ENCODE assay signal across 12 cellular contexts in the genomic region with DNA sequence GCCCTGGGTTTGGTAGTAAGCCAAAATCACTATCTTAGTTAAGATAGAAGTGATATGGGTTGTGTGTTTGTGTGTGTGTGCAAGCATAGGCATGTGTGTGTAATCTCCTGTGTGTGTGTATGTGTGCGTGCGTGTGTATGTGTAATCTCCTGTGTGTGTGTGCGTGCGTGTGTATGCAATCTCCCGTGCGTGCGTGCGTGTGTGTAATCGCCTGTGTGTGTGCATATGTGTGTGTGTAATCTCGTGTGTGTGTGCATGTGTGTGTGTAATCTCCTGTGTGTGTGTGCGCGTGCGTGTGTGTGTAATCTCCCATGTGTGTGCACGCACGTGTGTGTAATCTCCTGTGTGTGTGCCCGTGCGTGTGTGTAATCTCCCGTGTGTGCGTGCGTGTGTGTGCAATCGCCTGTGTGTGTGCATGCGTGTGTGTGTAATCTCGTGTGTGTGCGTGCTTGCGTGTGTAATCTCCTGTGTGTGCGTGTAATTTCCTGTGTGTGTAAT.
DNase-seq lines count a peak whose midpoint lies in the region; ATAC-seq and TF ChIP-seq lines count a peak whose summit lies in the region.
"Had no signal": no experiment of that assay in that cellular context is flagged by ENCODE, and none has a peak within 500 bp of the region (broad histone marks: within the 10 kb centered on the region; RNA-seq: fewer than 3 reads in every experiment).

No MANE protein-coding gene starts in this region.

- H3K9ac ChIP-seq in BLaER1 (no peak overlapping the region), endodermal cell (ENCODE audit: extremely low read depth, low read length, poor library complexity, severe bottlenecking) (no peak overlapping the region), neuronal stem cell (ENCODE audit: low read depth, low read length, poor library complexity) (peak overlapping the region; percentile 82)

- no peaks in the 10 kb centered on the region for H4K20me1 ChIP-seq in BLaER1

- no peaks in the 10 kb centered on the region for H3K9me3 ChIP-seq in BLaER1
- no peaks in the 10 kb centered on the region for H3K9me3 ChIP-seq in HEK293 (ENCODE audit: control insufficient read depth, insufficient read depth, low read depth, low read length)
- H3K9me3 ChIP-seq in endodermal cell (ENCODE audit: control insufficient read depth, low read length): no peaks in the 10 kb centered on the region
- peaks cover 0 to 8% of the 10 kb centered on the region in 2 donors for H3K9me3 ChIP-seq in neuronal stem cell (replicated peaks in 1 of 2; ENCODE audit: control insufficient read depth in 2 of 2, insufficient read depth in 1 of 2, low read depth in 1 of 2, low read length in 2 of 2)
- no peaks in the 10 kb centered on the region; the same call in 1 of the 2 replicates for H3K9me3 ChIP-seq in BE2C

- no peak overlapping the region for H3K4me3 Mint-ChIP-seq in endodermal cell
- H3K4me3 Mint-ChIP-seq in activated T-helper 17 cell treated with anti-CD3 and anti-CD28 coated beads, Interleukin-2, amount 50 U/mL, for 72 hours: no peak overlapping the region
- H3K4me3 Mint-ChIP-seq: CD4-positive, alpha-beta memory T cell had no signal

- H3K36me3 ChIP-seq in BLaER1 (no peaks in the 10 kb centered on the region), HEK293 (ENCODE audit: control insufficient read depth in 2 of 2, insufficient read depth in 1 of 2, low read length in 2 of 2) (no peaks in the 10 kb centered on the region), endodermal cell (ENCODE audit: control insufficient read depth, insufficient read depth, low read length) (no peaks in the 10 kb centered on the region), neuronal stem cell (replicated peaks in 1 of 2; ENCODE audit: control insufficient read depth in 2 of 2, insufficient read depth in 2 of 2, low read length in 2 of 2) (no peaks in the 10 kb centered on the region), BE2C (no peaks in the 10 kb centered on the region)

- DNase-seq in endodermal cell: no peak
- DNase-seq in neuronal stem cell (ENCODE audit: low spot score): no peak
- no peak for DNase-seq in BE2C
- DNase-seq: 8988T; CD4-positive, alpha-beta memory T cell; DMS79 had no signal

- no peaks in the 10 kb centered on the region for H3K36me3 Mint-ChIP-seq in endodermal cell (ENCODE audit: low read depth)
- H3K36me3 Mint-ChIP-seq in activated T-helper 17 cell treated with anti-CD3 and anti-CD28 coated beads, Interleukin-2, amount 50 U/mL, for 72 hours (ENCODE audit: low read depth): no peaks in the 10 kb centered on the region
- H3K36me3 Mint-ChIP-seq: CD4-positive, alpha-beta memory T cell had no signal

- H3K4me3 ChIP-seq in BLaER1 (no peak overlapping the region), HEK293 (ENCODE audit: low read depth, low read length) (no peak overlapping the region), endodermal cell (ENCODE audit: low read length) (no peak overlapping the region), neuronal stem cell (ENCODE audit: low read length in 2 of 2) (peak overlapping the region in 1 of 2 donors; percentile 11), BE2C (ENCODE audit: low read depth, low read length) (no peak overlapping the region)

- H3K18ac ChIP-seq in neuronal stem cell (ENCODE audit: low read length): no peak overlapping the region

- TF ChIP-seq CTCF in HEK293 (tag by site-specific recombination; IDR thresholded peaks at IDR 0.05) (no peak), endodermal cell (conservative IDR thresholded peaks at IDR 0.05) (no peak), BE2C (IDR thresholded peaks at IDR 0.05; ENCODE audit: low read depth, low read length) (no peak)

- H3K27ac Mint-ChIP-seq in endodermal cell: peak overlapping the region; percentile 10
- no peak overlapping the region for H3K27ac Mint-ChIP-seq in activated T-helper 17 cell treated with anti-CD3 and anti-CD28 coated beads, Interleukin-2, amount 50 U/mL, for 72 hours

- H3K4me2 ChIP-seq in BLaER1: peak overlapping the region; percentile 78
- no peak overlapping the region for H3K4me2 ChIP-seq in neuronal stem cell (ENCODE audit: insufficient read depth, low read length, poor library complexity, severe bottlenecking)

- H3K4me1 ChIP-seq in BLaER1 (peaks cover 76% of the 10 kb centered on the region), HEK293 (ENCODE audit: control insufficient read depth, insufficient read depth, low read length) (no peaks in the 10 kb centered on the region), endodermal cell (ENCODE audit: control insufficient read depth, insufficient read depth, low read length) (peaks cover 20% of the 10 kb centered on the region), neuronal stem cell (ENCODE audit: control insufficient read depth in 2 of 2, insufficient read depth in 1 of 2, low read depth in 1 of 2, low read length in 2 of 2) (peaks cover 0 to 9% of the 10 kb centered on the region in 2 donors), BE2C (no peaks in the 10 kb centered on the region)

- H4K8ac ChIP-seq in neuronal stem cell (ENCODE audit: low read depth, low read length): no peak overlapping the region

- H3K23ac ChIP-seq in neuronal stem cell (ENCODE audit: low read depth, low read length, poor library complexity): peak overlapping the region; percentile 46

- no peak for ATAC-seq in activated T-helper 17 cell treated with anti-CD3 and anti-CD28 coated beads, Interleukin-2, amount 50 U/mL, for 72 hours (replicated peaks)
- no peak for ATAC-seq in HG03354 (IDR thresholded peaks at IDR 0.05; ENCODE audit: poor library complexity, severe bottlenecking, unreplicated experiment)
- ATAC-seq: HCT116 had no signal

- no peak overlapping the region for H2BK120ac ChIP-seq in neuronal stem cell (ENCODE audit: low read depth, low read length)

- no peak overlapping the region for H2BK5ac ChIP-seq in neuronal stem cell (ENCODE audit: low read length)

- H3K27me3 Mint-ChIP-seq in endodermal cell (ENCODE audit: insufficient read depth): peaks cover 4% of the 10 kb centered on the region
- peaks cover 21% of the 10 kb centered on the region for H3K27me3 Mint-ChIP-seq in activated T-helper 17 cell treated with anti-CD3 and anti-CD28 coated beads, Interleukin-2, amount 50 U/mL, for 72 hours

- POLR2A ChIA-PET in HEK293 (lab: Yijun Ruan, JAX): no interaction called here

- no peaks in the 10 kb centered on the region for H3K79me1 ChIP-seq in neuronal stem cell (ENCODE audit: low read depth, low read length)

- peak overlapping the region; percentile 43 for H3K14ac ChIP-seq in neuronal stem cell (ENCODE audit: low read length)

- H3K27ac ChIP-seq in BLaER1 (peak overlapping the region; percentile 81; the same call in 1 of the 2 replicates), HEK293 (ENCODE audit: extremely low read depth, low read depth, low read length) (no peak overlapping the region), endodermal cell (ENCODE audit: low read depth, low read length) (no peak overlapping the region), neuronal stem cell (replicated peaks; ENCODE audit: low read length) (no peak overlapping the region)
- H3K27ac ChIP-seq: C4-2B had no signal

- peaks cover 50% of the 10 kb centered on the region for H3K4me1 Mint-ChIP-seq in endodermal cell
- no peaks in the 10 kb centered on the region for H3K4me1 Mint-ChIP-seq in activated T-helper 17 cell treated with anti-CD3 and anti-CD28 coated beads, Interleukin-2, amount 50 U/mL, for 72 hours
- H3K4me1 Mint-ChIP-seq: CD4-positive, alpha-beta memory T cell had no signal

- H3K9me3 Mint-ChIP-seq in endodermal cell: peaks cover 2% of the 10 kb centered on the region
- H3K9me3 Mint-ChIP-seq in activated T-helper 17 cell treated with anti-CD3 and anti-CD28 coated beads, Interleukin-2, amount 50 U/mL, for 72 hours: peaks cover 10% of the 10 kb centered on the region

- peak overlapping the region; percentile 17 for H2BK12ac ChIP-seq in neuronal stem cell (ENCODE audit: low read length)

- peak overlapping the region; percentile 67 for H4K91ac ChIP-seq in neuronal stem cell (ENCODE audit: low read depth, low read length, poor library complexity)

- 90 to 91% methylated on average over 17 to 26 of the region's 26 CpGs for WGBS in endodermal cell (ENCODE audit: insufficient coverage in 1 of 2, insufficient read length in 1 of 2), 2 experiments
- no CpG with 5 or more reads among the region's 26 CpGs for WGBS in neuronal stem cell (ENCODE audit: extremely low coverage in 2 of 2, insufficient read length in 2 of 2, insufficient replicate concordance in 1 of 2), 2 donors

- H3K27me3 ChIP-seq in BLaER1 (peaks cover 18% of the 10 kb centered on the region), endodermal cell (ENCODE audit: control insufficient read depth, insufficient read depth, low read length, poor library complexity, severe bottlenecking) (no peaks in the 10 kb centered on the region), neuronal stem cell (ENCODE audit: control insufficient read depth in 3 of 3, insufficient read depth in 3 of 3, low read depth in 1 of 3, low read length in 3 of 3) (no peaks in the 10 kb centered on the region), BE2C (peaks cover 6% of the 10 kb centered on the region)

- H3K4ac ChIP-seq in neuronal stem cell (ENCODE audit: low read length): peak overlapping the region; percentile 71

- CTCF ChIA-PET in HEK293 (lab: Yijun Ruan, JAX): no interaction called here

- H2AK5ac ChIP-seq in neuronal stem cell (ENCODE audit: low read depth, low read length): no peak overlapping the region

- H2AFZ ChIP-seq in neuronal stem cell (ENCODE audit: low read length): no peak overlapping the region

- no peak overlapping the region for H2BK15ac ChIP-seq in neuronal stem cell (ENCODE audit: low read length)

TF ChIP-seq in HEK293, 187 proteins besides CTCF, POLR2A, EP300 and RAD21 (continues in another document):
- TF ChIP-seq, protein P1, sequence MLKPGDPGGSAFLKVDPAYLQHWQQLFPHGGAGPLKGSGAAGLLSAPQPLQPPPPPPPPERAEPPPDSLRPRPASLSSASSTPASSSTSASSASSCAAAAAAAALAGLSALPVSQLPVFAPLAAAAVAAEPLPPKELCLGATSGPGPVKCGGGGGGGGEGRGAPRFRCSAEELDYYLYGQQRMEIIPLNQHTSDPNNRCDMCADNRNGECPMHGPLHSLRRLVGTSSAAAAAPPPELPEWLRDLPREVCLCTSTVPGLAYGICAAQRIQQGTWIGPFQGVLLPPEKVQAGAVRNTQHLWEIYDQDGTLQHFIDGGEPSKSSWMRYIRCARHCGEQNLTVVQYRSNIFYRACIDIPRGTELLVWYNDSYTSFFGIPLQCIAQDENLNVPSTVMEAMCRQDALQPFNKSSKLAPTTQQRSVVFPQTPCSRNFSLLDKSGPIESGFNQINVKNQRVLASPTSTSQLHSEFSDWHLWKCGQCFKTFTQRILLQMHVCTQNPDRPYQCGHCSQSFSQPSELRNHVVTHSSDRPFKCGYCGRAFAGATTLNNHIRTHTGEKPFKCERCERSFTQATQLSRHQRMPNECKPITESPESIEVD (tag by site-specific recombination; IDR thresholded peaks at IDR 0.05): no peak
- TF ChIP-seq ZNF214 (tag by site-specific recombination; IDR thresholded peaks at IDR 0.05; ENCODE audit: borderline replicate concordance): no peak
- TF ChIP-seq ZNF701 (tag by site-specific recombination; IDR thresholded peaks at IDR 0.05): no peak
- no peak for TF ChIP-seq ZNF560 (tag by site-specific recombination; IDR thresholded peaks at IDR 0.05; ENCODE audit: borderline replicate concordance)
